In genomic region chr6:132365319-132365907, GRCh38 we compare ENCODE assay signal across 10 cellular contexts. TPM values are rescaled to one million over a fixed set of nuclear protein-coding genes. Genes with fewer than 3 reads are reported as not detected.
A peak's percentile ranks its signal among the peaks of the same experiment; 100 is the strongest.
DNase-seq lines count a peak whose midpoint lies in the region; ATAC-seq and TF ChIP-seq lines count a peak whose summit lies in the region.
"Had no signal": no experiment of that assay in that cellular context is flagged by ENCODE, and none has a peak within 500 bp of the region (broad histone marks: within the 10 kb centered on the region; RNA-seq: fewer than 3 reads in every experiment).

No MANE protein-coding gene starts in this region.

- H3K27ac ChIP-seq in GM23248 (no peak overlapping the region), osteoblast (ENCODE audit: low read depth, low read length) (no peak overlapping the region)
- H3K27ac ChIP-seq: SJSA1 had no signal

- peaks cover 68% of the 10 kb centered on the region for H3K36me3 ChIP-seq in GM23248 (ENCODE audit: low read depth)
- peaks cover 5% of the 10 kb centered on the region for H3K36me3 ChIP-seq in osteoblast (ENCODE audit: insufficient read depth, low read length)
- H3K36me3 ChIP-seq: SJSA1 had no signal

- peaks cover 34% of the 10 kb centered on the region for H3F3A ChIP-seq in GM23248 (ENCODE audit: insufficient read depth)

- H3K9me2 ChIP-seq in GM23248 (ENCODE audit: insufficient read depth): no peaks in the 10 kb centered on the region

- in situ Hi-C loops in GM23248 (cut with MboI): no loop called here

- no peak overlapping the region for H3K4me3 ChIP-seq in GM23248
- H3K4me3 ChIP-seq in osteoblast (ENCODE audit: insufficient read depth, low read length): no peak overlapping the region
- H3K4me3 ChIP-seq: SJSA1 had no signal

- ATAC-seq in GM19324 (IDR thresholded peaks at IDR 0.05; ENCODE audit: low FRiP score, unreplicated experiment) (peak; percentile 93), HG03095 (IDR thresholded peaks at IDR 0.05; ENCODE audit: unreplicated experiment) (peak; percentile 98)

- DNase-seq in AG08396 (ENCODE audit: low spot score) (peak; percentile 9), amniotic epithelial cell (ENCODE audit: low read depth) (peak; percentile 77), GF-D8 (lab: John Stamatoyannopoulos, UW) (no peak), GM23248 (no peak), DMS 273 treated with DMSO at 0.1 percent for 48 hours (lab: John Stamatoyannopoulos, UW) (no peak), osteoblast (ENCODE audit: insufficient read length, low spot score, missing footprints) (no peak)
- DNase-seq: DND-41 had no signal

- no peak overlapping the region for H3K9ac ChIP-seq in GM23248

- H3K9me3 ChIP-seq in GM23248 (ENCODE audit: low read depth) (no peaks in the 10 kb centered on the region), osteoblast (ENCODE audit: low read depth, low read length) (no peaks in the 10 kb centered on the region)
- H3K9me3 ChIP-seq: SJSA1 had no signal

- peaks cover 32% of the 10 kb centered on the region for H3K4me1 ChIP-seq in GM23248 (ENCODE audit: insufficient read depth)
- H3K4me1 ChIP-seq in osteoblast (ENCODE audit: insufficient read depth, low read length): peaks cover 16% of the 10 kb centered on the region

- no peak overlapping the region for H2AFZ ChIP-seq in GM23248
- no peak overlapping the region for H2AFZ ChIP-seq in osteoblast (ENCODE audit: low read length)

- WGBS in GM23248 (ENCODE audit: low coverage in 1 of 2, low lambda C conversion rate in 2 of 2, missing lambda C conversion rate in 2 of 2), 2 experiments: 78 to 83% methylated on average over 3 of the region's 3 CpGs

- no peak for TF ChIP-seq CTCF in osteoblast (IDR thresholded peaks at IDR 0.05; ENCODE audit: extremely low read depth, low read depth, low read length)

- H4K20me1 ChIP-seq in GM23248 (ENCODE audit: insufficient read depth) (no peaks in the 10 kb centered on the region), osteoblast (ENCODE audit: insufficient read depth, low read length) (no peaks in the 10 kb centered on the region)

- H3K4me2 ChIP-seq in GM23248 (ENCODE audit: unreplicated experiment) (no peak overlapping the region), osteoblast (ENCODE audit: insufficient read depth, low read length) (no peak overlapping the region)

- H3K27me3 ChIP-seq in GM23248 (replicated peaks; ENCODE audit: insufficient read depth): no peaks in the 10 kb centered on the region
- no peaks in the 10 kb centered on the region for H3K27me3 ChIP-seq in osteoblast (ENCODE audit: insufficient read depth, low read length)
- H3K27me3 ChIP-seq: SJSA1 had no signal

- H3K79me2 ChIP-seq in GM23248 (ENCODE audit: insufficient read depth) (peaks cover 21% of the 10 kb centered on the region; the same call in 1 of the 2 replicates), osteoblast (ENCODE audit: insufficient read depth, low read length) (no peaks in the 10 kb centered on the region)

RNA-seq across cellular contexts. Expression of gene MOXD1, which starts 35.9 kb away (rescaled TPM):
- 522 and 528 TPM in 2 replicates for total RNA-seq in GM23248 (2014; rRNA removed; shearing (Covaris generic))
- 557 and 564 TPM in 2 replicates for polyA plus RNA-seq in GM23248 (2016; fragmentation: Nextera tagmentation; extraction: Ambion mirVana)
- total RNA-seq in osteoblast: 17.1 and 19.5 TPM in 2 replicates

Comparison
In these comparisons a context has a peak if more than half of its experiments do, and no peak if none do; other contexts are left out.
1. DNase-seq: peak in AG08396 (single experiment) and amniotic epithelial cell (single experiment); none in GF-D8 (single experiment), GM23248 (single experiment), DMS 273 treated with DMSO at 0.1 percent for 48 hours (single experiment) and osteoblast (single experiment).
2. RNA of gene MOXD1, which starts 35.9 kb away (total RNA-seq): 522 to 528 TPM in GM23248; 17.1 to 19.5 TPM in osteoblast; every median in the first group is over 10 times any median in the second.